24 cellular contexts compared by ENCODE assay signal in the genomic region with DNA sequence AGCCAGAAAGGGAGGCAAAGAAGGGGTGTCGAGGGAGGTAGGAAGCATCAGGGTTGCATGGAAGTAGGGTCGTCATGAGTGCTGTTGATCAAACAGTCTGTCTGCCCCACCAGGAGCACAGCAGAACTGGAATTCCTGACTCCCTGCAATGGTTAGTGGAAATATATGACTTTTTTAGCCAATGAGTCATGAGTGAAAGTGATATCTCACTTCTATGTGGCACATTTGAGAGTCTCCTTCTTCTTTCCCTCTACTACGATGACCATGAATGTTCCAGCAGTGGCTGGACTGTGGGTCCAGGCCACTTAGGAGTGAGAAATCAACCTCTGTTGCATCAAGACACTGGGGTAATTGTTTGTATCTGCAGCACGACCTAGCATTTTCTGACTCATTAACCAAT.
"Had no signal": no experiment of that assay in that cellular context is flagged by ENCODE, and none has a peak within 500 bp of the region (broad histone marks: within the 10 kb centered on the region; RNA-seq: fewer than 3 reads in every experiment).

No MANE protein-coding gene starts in this region.

- DNase-seq: activated CD4-positive, alpha-beta T cell treated with anti-CD3 and anti-CD28 coated beads, Interleukin-2, amount 10 ng/mL, durations not matched to agents 24 days and 14 days; activated CD8-positive, alpha-beta memory T cell treated with anti-CD3 and anti-CD28 coated beads for 24 hours; activated CD8-positive, alpha-beta memory T cell treated with anti-CD3 and anti-CD28 coated beads, Interleukin-2, amount 50 U/mL, for 48 hours; activated effector memory CD4-positive, alpha-beta T cell treated with anti-CD3 and anti-CD28 coated beads, Interleukin-2, amount 50 U/mL, for 16 hours; activated naive CD4-positive, alpha-beta T cell treated with anti-CD3 and anti-CD28 coated beads, Interleukin-2, amount 50 U/mL, for 16 hours; activated T-cell treated with anti-CD3 and anti-CD28 coated beads, Interleukin-2, amount 50 U/mL, for 72 hours; caudate nucleus; erythroblast; heart right ventricle; mucosa of descending colon; naive thymus-derived CD4-positive, alpha-beta T cell; sigmoid colon; stimulated activated CD4-positive, alpha-beta T cell treated with anti-CD3 and anti-CD28 coated beads, Interleukin-12 subunit alpha, Interleukin-12 subunit beta, amount 100 ng/mL, for 4 hours; stimulated activated CD4-positive, alpha-beta T cell treated with anti-CD3 and anti-CD28 coated beads, Interleukin-1b, Interleukin-23, amount 100 ng/mL, for 48 hours; stimulated activated naive CD4-positive, alpha-beta T cell treated with Interleukin-2 at 50 U/mL for 16 hours; substantia nigra; T-helper 1 cell; T-helper 9 cell; tibial artery had no signal

- H3K27me3 Mint-ChIP-seq: activated CD4-positive, alpha-beta T cell treated with anti-CD3 and anti-CD28 coated beads, Interleukin-2, amount 10 ng/mL, durations not matched to agents 24 days and 14 days; memory B cell had no signal

- H3K27me3 ChIP-seq: ascending aorta, gastroesophageal sphincter, heart right ventricle, neural progenitor cell, sigmoid colon, tibial artery had no signal

- FAIRE-seq: colon had no signal

- ATAC-seq: activated T-cell treated with anti-CD3 and anti-CD28 coated beads, Interleukin-2, amount 50 U/mL, for 72 hours; gastroesophageal sphincter; heart right ventricle; mucosa of descending colon; naive thymus-derived CD4-positive, alpha-beta T cell had no signal

- H3K4me1 ChIP-seq: ascending aorta, gastroesophageal sphincter, heart right ventricle, neural progenitor cell, sigmoid colon, tibial artery had no signal

- H3K27ac ChIP-seq: ascending aorta, gastroesophageal sphincter, heart right ventricle, neural progenitor cell, sigmoid colon, tibial artery had no signal

- H3K36me3 Mint-ChIP-seq: memory B cell, neural progenitor cell had no signal

- H3K9me3 ChIP-seq: ascending aorta, mucosa of descending colon had no signal

- H3K9ac ChIP-seq: neural progenitor cell had no signal

- H3K4me3 Mint-ChIP-seq: activated CD4-positive, alpha-beta T cell treated with anti-CD3 and anti-CD28 coated beads, Interleukin-2, amount 10 ng/mL, durations not matched to agents 24 days and 14 days; activated T-cell treated with anti-CD3 and anti-CD28 coated beads, Interleukin-2, amount 50 U/mL, for 72 hours; memory B cell; naive thymus-derived CD4-positive, alpha-beta T cell; neural progenitor cell had no signal

- H3K27ac Mint-ChIP-seq: activated CD4-positive, alpha-beta T cell treated with anti-CD3 and anti-CD28 coated beads, Interleukin-2, amount 10 ng/mL, durations not matched to agents 24 days and 14 days; activated T-cell treated with anti-CD3 and anti-CD28 coated beads, Interleukin-2, amount 50 U/mL, for 72 hours; memory B cell; naive thymus-derived CD4-positive, alpha-beta T cell; neural progenitor cell had no signal

- H3K4me3 ChIP-seq: ascending aorta, gastroesophageal sphincter, heart right ventricle, mucosa of descending colon, neural progenitor cell, sigmoid colon, tibial artery had no signal

- H3K9me3 Mint-ChIP-seq: activated CD4-positive, alpha-beta T cell treated with anti-CD3 and anti-CD28 coated beads, Interleukin-2, amount 10 ng/mL, durations not matched to agents 24 days and 14 days had no signal

- H3K36me3 ChIP-seq: ascending aorta, gastroesophageal sphincter, heart right ventricle, neural progenitor cell, sigmoid colon, tibial artery had no signal

- H3K4me1 Mint-ChIP-seq: activated CD4-positive, alpha-beta T cell treated with anti-CD3 and anti-CD28 coated beads, Interleukin-2, amount 10 ng/mL, durations not matched to agents 24 days and 14 days; memory B cell; naive thymus-derived CD4-positive, alpha-beta T cell had no signal

- H2AFZ ChIP-seq: neural progenitor cell had no signal

- H3K4me2 ChIP-seq: neural progenitor cell had no signal
